ENCODE assay signal across 1 cellular context in genomic region chr7:126016722-126017121, GRCh38.
TF ChIP-seq lines count a peak whose summit lies in the region.

No MANE protein-coding gene starts in this region.

TF ChIP-seq in GM12878, 131 proteins besides CTCF, POLR2A, EP300 and RAD21 (continued from another document):
- TF ChIP-seq REST (IDR thresholded peaks at IDR 0.05; ENCODE audit: low read depth, low read length) (no peak), FOXK2 (IDR thresholded peaks at IDR 0.05) (no peak), JUNB (IDR thresholded peaks at IDR 0.05) (0 out of 2 replicates have a peak, but pooled peaks have one; percentile 44), ZBTB11 (CRISPR knock-in tag; IDR thresholded peaks at IDR 0.05) (no peak), USF2 (IDR thresholded peaks at IDR 0.05; ENCODE audit: borderline replicate concordance, low read depth, low read length) (no peak), ZNF592 (IDR thresholded peaks at IDR 0.05) (no peak), CREM (IDR thresholded peaks at IDR 0.05; ENCODE audit: low read depth) (no peak), KDM1A (IDR thresholded peaks at IDR 0.05; ENCODE audit: borderline replicate concordance) (no peak), CHD2 (IDR thresholded peaks at IDR 0.05; ENCODE audit: borderline replicate concordance, low read depth, low read length) (no peak)
